In genomic region chr22:29994027-29994715, GRCh38 we compare ENCODE assay signal across 9 cellular contexts.
A peak's percentile ranks its signal among the peaks of the same experiment; 100 is the strongest.
DNase-seq lines count a peak whose midpoint lies in the region; ATAC-seq, FAIRE-seq and TF ChIP-seq lines count a peak whose summit lies in the region.
"Had no signal": no experiment of that assay in that cellular context is flagged by ENCODE, and none has a peak within 500 bp of the region (broad histone marks: within the 10 kb centered on the region; RNA-seq: fewer than 3 reads in every experiment).

No MANE protein-coding gene starts in this region.

- no peak overlapping the region for H3K9ac ChIP-seq in K562 (ENCODE audit: insufficient read depth in 1 of 2, low read depth in 2 of 2, low read length in 2 of 2)

- intact Hi-C loops in K562 (cut with micrococcal nuclease), result no loop called here

- no peaks in the 10 kb centered on the region for H3K27me3 ChIP-seq in K562 (ENCODE audit: control insufficient read depth in 2 of 2, insufficient read depth in 2 of 2, low read length in 2 of 2)

- POLR2A ChIA-PET in K562 (lab: Yijun Ruan, JAX), result interaction anchor here (0.6 to 1.2 kb wide), 3 partner anchors 10 to 322 kb away, joined by 3 read pairs; no protein-coding TSS in a partner anchor

- FAIRE-seq in K562 (lab: Jason Lieb, UNC), result no peak

- TF ChIP-seq CTCF in K562 (IDR thresholded peaks at IDR 0.05 in 2 of 3, conservative IDR thresholded peaks at IDR 0.05 in 1 of 3; ENCODE audit: insufficient read depth in 2 of 3, low read depth in 1 of 3, low read length in 3 of 3), result peak in 1 of 3 experiments; percentile 15; a peak in 1 of 6 replicates

- in situ Hi-C loops in Caki2 (cut with HindIII; ENCODE audit: low pct_unique_long_range_greater_than_20kb, low sequenced_read_pairs) (no loop called here), K562 (cut with MboI) (no loop called here)

- no peak overlapping the region for H3K4me2 ChIP-seq in K562 (ENCODE audit: insufficient read depth, low read length)

- ATAC-seq in K562, result peak; percentile 49
- ATAC-seq in GM21390 (IDR thresholded peaks at IDR 0.05; ENCODE audit: unreplicated experiment), result no peak
- no peak for ATAC-seq in GM18873 (IDR thresholded peaks at IDR 0.05; ENCODE audit: low FRiP score, unreplicated experiment)
- ATAC-seq in GM19328 (IDR thresholded peaks at IDR 0.05; ENCODE audit: unreplicated experiment), result no peak

- no peak for TF ChIP-seq POLR2A in K562 (conservative IDR thresholded peaks at IDR 0.05)

- H4K20me1 ChIP-seq in K562 (replicated peaks; ENCODE audit: control insufficient read depth, insufficient read depth, low read length), result no peaks in the 10 kb centered on the region

- WGBS in K562 (ENCODE audit: insufficient coverage, low coverage, missing lambda C conversion rate), result 48% methylated on average over 2 of the region's 3 CpGs

- no peak for TF ChIP-seq EP300 in Ishikawa (IDR thresholded peaks at IDR 0.05; ENCODE audit: borderline replicate concordance)
- no peak for TF ChIP-seq EP300 in K562 (IDR thresholded peaks at IDR 0.05; ENCODE audit: low read length)

- H2AFZ ChIP-seq in K562 (ENCODE audit: low read depth, low read length), result no peak overlapping the region

- CTCF ChIA-PET in K562 (lab: Yijun Ruan, JAX; ENCODE audit: low intra/inter-chr PET ratio), result no interaction called here

- peaks cover 0 to 19% of the 10 kb centered on the region in 2 experiments; a peak in 3 of 5 replicates for H3K4me1 ChIP-seq in K562 (replicated peaks in 1 of 2; ENCODE audit: control insufficient read depth in 2 of 2, insufficient read depth in 2 of 2, low read length in 2 of 2)

- no peaks in the 10 kb centered on the region for H3K9me1 ChIP-seq in K562 (ENCODE audit: control insufficient read depth, insufficient read depth, low read length)

- no peak overlapping the region for H3K4me3 ChIP-seq in K562

- DNase-seq in Caki2 (ENCODE audit: low read depth), result peak; percentile 67
- DNase-seq in K562 (ENCODE audit: extremely low read depth in 1 of 4, low spot score in 3 of 4), result no peak
- DNase-seq in myocyte (ENCODE audit: low read depth), result peak; percentile 7
- no peak for DNase-seq in T1000 (lab: John Stamatoyannopoulos, UW)
- DNase-seq: amniotic stem cell had no signal

- no TSS peak for BruUV-seq in K562 (replicated peaks; lab: Mats Ljungman, UMichigan)

- no peaks in the 10 kb centered on the region for H3K9me3 ChIP-seq in K562 (replicated peaks; ENCODE audit: control insufficient read depth, insufficient read depth, low read depth, low read length)

- H3K36me3 ChIP-seq in K562 (ENCODE audit: control insufficient read depth, insufficient read depth, low read length), result peaks cover 19% of the 10 kb centered on the region; the same call in 2 of the 3 replicates

- no peaks in the 10 kb centered on the region for H3K79me2 ChIP-seq in K562 (ENCODE audit: control insufficient read depth, insufficient read depth, low read length)

- peak overlapping the region; percentile 60; the same call in 1 of the 3 replicates for H3K27ac ChIP-seq in K562 (ENCODE audit: extremely low read depth, low read depth, low read length)

- peak; percentile 37; the same call in 1 of the 2 replicates for TF ChIP-seq RAD21 in Ishikawa (IDR thresholded peaks at IDR 0.05; ENCODE audit: low read depth)
- TF ChIP-seq RAD21 in K562 (CRISPR knock-in tag; conservative IDR thresholded peaks at IDR 0.05 in 1 of 2, IDR thresholded peaks at IDR 0.05 in 1 of 2), result peak in 1 of 2 experiments; percentile 23; a peak in 1 of 4 replicates

TF ChIP-seq in Ishikawa, 13 proteins besides CTCF, POLR2A, EP300 and RAD21:
- TF ChIP-seq CEBPB (IDR thresholded peaks at IDR 0.05) (peak; percentile 42), TEAD4 (IDR thresholded peaks at IDR 0.05) (peak; percentile 16; the same call in 1 of the 2 replicates), EGR1 (IDR thresholded peaks at IDR 0.05) (no peak)

TF ChIP-seq in K562, 482 proteins besides CTCF, POLR2A, EP300 and RAD21 (continues in another document):
- TF ChIP-seq CEBPB (tag; IDR thresholded peaks at IDR 0.05) (peak; percentile 36), XRCC3 (IDR thresholded peaks at IDR 0.05) (no peak), ATF3 (IDR thresholded peaks at IDR 0.05) (peak; percentile 41; the same call in 1 of the 2 replicates), ATF3 (CRISPR knock-in tag; conservative IDR thresholded peaks at IDR 0.05) (no peak), ZBTB9 (CRISPR knock-in tag; IDR thresholded peaks at IDR 0.05) (no peak), HOXB6 (CRISPR knock-in tag; IDR thresholded peaks at IDR 0.05; ENCODE audit: borderline replicate concordance) (no peak), JUND (IDR thresholded peaks at IDR 0.05; ENCODE audit: borderline replicate concordance, low read depth, low read length) (no peak), JUND (tag; IDR thresholded peaks at IDR 0.05; ENCODE audit: borderline replicate concordance, low read depth, low read length) (0 out of 3 replicates have a peak, but pooled peaks have one; percentile 21), CBFB (CRISPR knock-in tag; IDR thresholded peaks at IDR 0.05) (no peak), NFATC3 (IDR thresholded peaks at IDR 0.05) (no peak), MAFF (IDR thresholded peaks at IDR 0.05; ENCODE audit: low read length) (no peak), ZNF395 (CRISPR knock-in tag; IDR thresholded peaks at IDR 0.05) (no peak), SPI1 (IDR thresholded peaks at IDR 0.05; ENCODE audit: borderline replicate concordance, low read depth, low read length) (no peak), DDX20 (tag; IDR thresholded peaks at IDR 0.05; ENCODE audit: low read depth) (no peak), NBN (IDR thresholded peaks at IDR 0.05; ENCODE audit: low read depth) (no peak), GABPB1 (CRISPR knock-in tag; IDR thresholded peaks at IDR 0.05) (no peak), EWSR1 (IDR thresholded peaks at IDR 0.05; ENCODE audit: borderline replicate concordance, low read depth, partially characterized antibody) (no peak), MYC (IDR thresholded peaks at IDR 0.05; ENCODE audit: low read depth, low read length) (no peak), MYC (CRISPR knock-in tag; IDR thresholded peaks at IDR 0.05; ENCODE audit: borderline replicate concordance, low read depth) (no peak), WHSC1 (IDR thresholded peaks at IDR 0.05; ENCODE audit: low read length) (no peak), ZNF316 (IDR thresholded peaks at IDR 0.05) (peak; percentile 69), ZNF644 (tag; IDR thresholded peaks at IDR 0.05; ENCODE audit: low read depth) (no peak), ZNF77 (CRISPR knock-in tag; IDR thresholded peaks at IDR 0.05) (no peak), PRMT5 (CRISPR knock-in tag; IDR thresholded peaks at IDR 0.05) (no peak), ZZZ3 (IDR thresholded peaks at IDR 0.05) (no peak), ZNF398 (CRISPR knock-in tag; IDR thresholded peaks at IDR 0.05) (no peak), CEBPG (CRISPR knock-in tag; IDR thresholded peaks at IDR 0.05) (no peak), CEBPG (tag; conservative IDR thresholded peaks at IDR 0.05 in 1 of 2, IDR thresholded peaks at IDR 0.05 in 1 of 2) (peak; percentile 30 to 49; a peak in 2 of 4 replicates), PHTF2 (CRISPR knock-in tag; IDR thresholded peaks at IDR 0.05) (no peak), NUFIP1 (IDR thresholded peaks at IDR 0.05; ENCODE audit: partially characterized antibody) (no peak), MAFG (tag; conservative IDR thresholded peaks at IDR 0.05) (peak; percentile 48)

Comparison
In these comparisons a context has a peak if more than half of its experiments do, and no peak if none do; other contexts are left out.
1. DNase-seq: peak in Caki2 (single experiment) and myocyte (single experiment); none in K562 (0 of 4) and T1000 (single experiment).